17 cellular contexts compared by ENCODE assay signal in the genomic region with DNA sequence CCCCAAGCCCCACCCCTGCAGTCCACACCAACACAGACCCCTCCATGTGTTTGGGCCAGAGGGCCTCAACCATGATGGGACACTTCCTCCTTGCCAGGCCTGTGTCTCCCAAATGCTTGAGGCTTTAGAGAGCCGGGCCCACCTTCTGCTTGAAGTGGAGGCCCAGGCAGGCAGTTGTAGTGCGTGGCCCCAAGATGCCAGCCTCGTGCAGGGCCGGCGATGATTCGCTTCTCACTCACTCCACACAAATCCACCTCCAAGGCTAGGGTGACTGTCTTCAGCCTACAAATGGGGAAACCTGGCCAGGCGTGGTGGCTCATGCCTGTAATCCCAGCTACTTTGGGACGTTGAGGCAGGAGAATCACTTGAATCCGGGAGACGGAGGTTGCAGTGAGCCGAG. TPM values are rescaled to one million over a fixed set of nuclear protein-coding genes. Genes with fewer than 3 reads are reported as not detected.
DNase-seq lines count a peak whose midpoint lies in the region; ATAC-seq and TF ChIP-seq lines count a peak whose summit lies in the region.
"Had no signal": no experiment of that assay in that cellular context is flagged by ENCODE, and none has a peak within 500 bp of the region (broad histone marks: within the 10 kb centered on the region; RNA-seq: fewer than 3 reads in every experiment).

No MANE protein-coding gene starts in this region.

- peak overlapping the region; percentile 62 for H3K9ac ChIP-seq in GM23248

- H3K27ac ChIP-seq in GM23248, result no peak overlapping the region
- H3K27ac ChIP-seq: SJCRH30, vagina had no signal

- H3K4me1 Mint-ChIP-seq in WTC11, result peaks cover 18% of the 10 kb centered on the region
- H3K4me1 Mint-ChIP-seq in activated CD4-positive, alpha-beta memory T cell treated with anti-CD3 and anti-CD28 coated beads for 36 hours (ENCODE audit: low read depth), result peaks cover 21% of the 10 kb centered on the region

- no peaks in the 10 kb centered on the region for H3K36me3 ChIP-seq in GM23248 (ENCODE audit: low read depth)
- H3K36me3 ChIP-seq in HAP-1 (replicated peaks), result no peaks in the 10 kb centered on the region
- H3K36me3 ChIP-seq: vagina had no signal

- no peak overlapping the region for H3K4me3 ChIP-seq in AG09309 (ENCODE audit: control insufficient read depth, low read depth, low read length)
- no peak overlapping the region for H3K4me3 ChIP-seq in GM23248
- H3K4me3 ChIP-seq in HAP-1, result no peak overlapping the region
- H3K4me3 ChIP-seq: SJCRH30, vagina had no signal

- peaks cover 10% of the 10 kb centered on the region for H3K4me1 ChIP-seq in GM23248 (ENCODE audit: insufficient read depth)
- no peaks in the 10 kb centered on the region for H3K4me1 ChIP-seq in HAP-1

- H3K27me3 ChIP-seq in GM23248 (replicated peaks; ENCODE audit: insufficient read depth), result no peaks in the 10 kb centered on the region
- no peaks in the 10 kb centered on the region for H3K27me3 ChIP-seq in HAP-1 (ENCODE audit: low read depth)
- H3K27me3 ChIP-seq: SJCRH30, vagina had no signal

- peaks cover 14% of the 10 kb centered on the region for H3K27me3 Mint-ChIP-seq in WTC11 (ENCODE audit: low read depth)
- H3K27me3 Mint-ChIP-seq in activated CD4-positive, alpha-beta memory T cell treated with anti-CD3 and anti-CD28 coated beads for 36 hours, result no peaks in the 10 kb centered on the region

- H3F3A ChIP-seq in GM23248 (ENCODE audit: insufficient read depth), result no peaks in the 10 kb centered on the region

- no peak overlapping the region for H3K4me3 Mint-ChIP-seq in WTC11
- no peak overlapping the region for H3K4me3 Mint-ChIP-seq in activated CD4-positive, alpha-beta memory T cell treated with anti-CD3 and anti-CD28 coated beads for 36 hours
- H3K4me3 Mint-ChIP-seq: naive thymus-derived CD4-positive, alpha-beta T cell had no signal

- H3K9me3 ChIP-seq in GM23248 (ENCODE audit: low read depth) (no peaks in the 10 kb centered on the region), HAP-1 (no peaks in the 10 kb centered on the region)
- H3K9me3 ChIP-seq: SJCRH30, vagina had no signal

- POLR2A ChIA-PET in WTC11 (lab: Charles Lee), result no interaction called here
- POLR2A ChIA-PET in activated CD4-positive, alpha-beta memory T cell treated with anti-CD3 and anti-CD28 coated beads for 36 hours (lab: Charles Lee), result no interaction called here

- intact Hi-C loops in activated CD4-positive, alpha-beta memory T cell treated with anti-CD3 and anti-CD28 coated beads for 36 hours (cut with micrococcal nuclease), result no loop called here

- H2AFZ ChIP-seq in GM23248, result no peak overlapping the region

- H3K4me2 ChIP-seq in GM23248 (ENCODE audit: unreplicated experiment), result no peak overlapping the region

- no peak for TF ChIP-seq CTCF in AG09309 (IDR thresholded peaks at IDR 0.05; ENCODE audit: control insufficient read depth, insufficient read depth, low read depth, low read length, missing control alignments)
- no peak for TF ChIP-seq CTCF in WTC11 (IDR thresholded peaks at IDR 0.05)

- H3K9me2 ChIP-seq in GM23248 (ENCODE audit: insufficient read depth), result no peaks in the 10 kb centered on the region

- no peak for ATAC-seq in WTC11
- ATAC-seq: naive thymus-derived CD4-positive, alpha-beta T cell had no signal

- in situ Hi-C loops in GM23248 (cut with MboI), result no loop called here
- in situ Hi-C loops in HAP-1 (cut with MboI; ENCODE audit: low sequenced_read_pairs), result no loop called here

- H3K27ac Mint-ChIP-seq in WTC11, result peak overlapping the region; percentile 22; the same call in 1 of the 2 replicates
- no peak overlapping the region for H3K27ac Mint-ChIP-seq in activated CD4-positive, alpha-beta memory T cell treated with anti-CD3 and anti-CD28 coated beads for 36 hours

- H3K36me3 Mint-ChIP-seq in WTC11, result no peaks in the 10 kb centered on the region
- no peaks in the 10 kb centered on the region for H3K36me3 Mint-ChIP-seq in activated CD4-positive, alpha-beta memory T cell treated with anti-CD3 and anti-CD28 coated beads for 36 hours

- 66 to 74% methylated on average over 11 of the region's 11 CpGs for WGBS in GM23248 (ENCODE audit: low coverage in 1 of 2, low lambda C conversion rate in 2 of 2, missing lambda C conversion rate in 2 of 2), 2 experiments

- DNase-seq in AG09309 (ENCODE audit: low read depth) (peak; percentile 25), GM23248 (peak; percentile 84), WTC11 (ENCODE audit: low spot score) (no peak), kidney tubule cell (ENCODE audit: low spot score) (peak; percentile 70), HAP-1 (ENCODE audit: low spot score in 2 of 2) (no peak), NCI-H2171 (lab: John Stamatoyannopoulos, UW) (no peak), H4 (ENCODE audit: low spot score) (no peak)
- no peak for DNase-seq in activated CD4-positive, alpha-beta memory T cell treated with anti-CD3 and anti-CD28 coated beads for 36 hours
- DNase-seq: activated CD4-positive, alpha-beta T cell treated with anti-CD3 and anti-CD28 coated beads for 48 hours; amygdala; DMS 273 treated with DMSO at 0.1 percent for 48 hours; naive thymus-derived CD4-positive, alpha-beta T cell; NCI-H2081; NCI-H524; SJCRH30; T-helper 9 cell had no signal

- peaks cover 21% of the 10 kb centered on the region; the same call in 1 of the 2 replicates for H3K79me2 ChIP-seq in GM23248 (ENCODE audit: insufficient read depth)

- H4K20me1 ChIP-seq in GM23248 (ENCODE audit: insufficient read depth), result no peaks in the 10 kb centered on the region

- CTCF ChIA-PET in WTC11 (lab: Charles Lee), result interaction anchor here (0.5 to 1.6 kb wide), 4 partner anchors 9 to 29 kb away, joined by 3 to 6 read pairs (median 4); no protein-coding TSS in a partner anchor
- CTCF ChIA-PET in activated CD4-positive, alpha-beta memory T cell treated with anti-CD3 and anti-CD28 coated beads for 36 hours (lab: Charles Lee), result interaction anchor here (1.0 to 1.5 kb wide), 3 partner anchors 10 to 28 kb away, joined by 4 to 6 read pairs (median 4); no protein-coding TSS in a partner anchor

- no peaks in the 10 kb centered on the region for H3K9me3 Mint-ChIP-seq in WTC11
- no peaks in the 10 kb centered on the region for H3K9me3 Mint-ChIP-seq in activated CD4-positive, alpha-beta memory T cell treated with anti-CD3 and anti-CD28 coated beads for 36 hours

TF ChIP-seq in WTC11, 78 proteins besides CTCF, POLR2A, EP300 and RAD21:
- TF ChIP-seq, protein P1, sequence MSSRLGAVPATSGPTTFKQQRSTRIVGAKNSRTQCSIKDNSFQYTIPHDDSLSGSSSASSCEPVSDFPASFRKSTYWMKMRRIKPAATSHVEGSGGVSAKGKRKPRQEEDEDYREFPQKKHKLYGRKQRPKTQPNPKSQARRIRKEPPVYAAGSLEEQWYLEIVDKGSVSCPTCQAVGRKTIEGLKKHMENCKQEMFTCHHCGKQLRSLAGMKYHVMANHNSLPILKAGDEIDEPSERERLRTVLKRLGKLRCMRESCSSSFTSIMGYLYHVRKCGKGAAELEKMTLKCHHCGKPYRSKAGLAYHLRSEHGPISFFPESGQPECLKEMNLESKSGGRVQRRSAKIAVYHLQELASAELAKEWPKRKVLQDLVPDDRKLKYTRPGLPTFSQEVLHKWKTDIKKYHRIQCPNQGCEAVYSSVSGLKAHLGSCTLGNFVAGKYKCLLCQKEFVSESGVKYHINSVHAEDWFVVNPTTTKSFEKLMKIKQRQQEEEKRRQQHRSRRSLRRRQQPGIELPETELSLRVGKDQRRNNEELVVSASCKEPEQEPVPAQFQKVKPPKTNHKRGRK (CRISPR knock-in tag; IDR thresholded peaks at IDR 0.05; ENCODE audit: borderline replicate concordance), result no peak
- TF ChIP-seq, protein P2, sequence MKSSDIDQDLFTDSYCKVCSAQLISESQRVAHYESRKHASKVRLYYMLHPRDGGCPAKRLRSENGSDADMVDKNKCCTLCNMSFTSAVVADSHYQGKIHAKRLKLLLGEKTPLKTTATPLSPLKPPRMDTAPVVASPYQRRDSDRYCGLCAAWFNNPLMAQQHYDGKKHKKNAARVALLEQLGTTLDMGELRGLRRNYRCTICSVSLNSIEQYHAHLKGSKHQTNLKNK (CRISPR knock-in tag; IDR thresholded peaks at IDR 0.05), result no peak
- no peak for TF ChIP-seq ZNF317 (CRISPR knock-in tag; IDR thresholded peaks at IDR 0.05; ENCODE audit: borderline replicate concordance, low read depth)

RNA-seq across cellular contexts. Expression of a gene that starts 5.7 kb away (rescaled TPM):
- total RNA-seq in GM23248 (2014; rRNA removed; shearing (Covaris generic)), result 20.0 and 24.0 TPM in 2 replicates
- polyA plus RNA-seq in GM23248 (2016; fragmentation: Nextera tagmentation; extraction: Ambion mirVana), result 18.2 and 18.9 TPM in 2 replicates
- 12.3 to 15.6 TPM (median 13.6 TPM) in 3 replicates for total RNA-seq in WTC11 (2021)
- 10 to 100 TPM; 10.3 to 11.8 TPM for total RNA-seq in activated CD4-positive, alpha-beta memory T cell treated with anti-CD3 and anti-CD28 coated beads for 36 hours
- 4.7 and 5.0 TPM in 2 replicates for total RNA-seq in H4 (2014; rRNA removed; shearing (Covaris generic))

RNA-seq across cellular contexts. Expression of a gene that starts 44.6 kb away (rescaled TPM):
- 0.13 and 0.54 TPM in 2 replicates for total RNA-seq in GM23248 (2014; rRNA removed; shearing (Covaris generic))
- not detected in 2 replicates for polyA plus RNA-seq in GM23248 (2016; fragmentation: Nextera tagmentation; extraction: Ambion mirVana)
- 50.5 to 61.4 TPM (median 58.0 TPM) in 3 replicates for total RNA-seq in WTC11 (2021)
- total RNA-seq in activated CD4-positive, alpha-beta memory T cell treated with anti-CD3 and anti-CD28 coated beads for 36 hours, result under 1 TPM; 0.73 to 0.88 TPM
- 2.5 TPM in 1 of 2 replicates, not detected in the other for total RNA-seq in H4 (2014; rRNA removed; shearing (Covaris generic))
- polyA plus RNA-seq: naive thymus-derived CD4-positive, alpha-beta T cell had no signal

Comparison
In these comparisons a context has a peak if more than half of its experiments do, and no peak if none do; other contexts are left out.
1. DNase-seq: peak in AG09309 (single experiment), GM23248 (single experiment) and kidney tubule cell (single experiment); none in WTC11 (single experiment), HAP-1 (0 of 2), activated CD4-positive, alpha-beta memory T cell treated with anti-CD3 and anti-CD28 coated beads for 36 hours (single experiment), NCI-H2171 (single experiment) and H4 (single experiment).
2. RNA of a gene that starts 44.6 kb away (total RNA-seq): 50.5 to 61.4 TPM in WTC11; 0.73 to 0.88 TPM in activated CD4-positive, alpha-beta memory T cell treated with anti-CD3 and anti-CD28 coated beads for 36 hours, 0.13 to 0.54 TPM in GM23248 and 2.5 TPM in H4; every median in the first group is over 10 times any median in the second.